19 cellular contexts compared by ENCODE assay signal in genomic region chr2:239724194-239724849, GRCh38.
A peak's percentile ranks its signal among the peaks of the same experiment; 100 is the strongest.
DNase-seq lines count a peak whose midpoint lies in the region; ATAC-seq and TF ChIP-seq lines count a peak whose summit lies in the region.
"Had no signal": no experiment of that assay in that cellular context is flagged by ENCODE, and none has a peak within 500 bp of the region (broad histone marks: within the 10 kb centered on the region; RNA-seq: fewer than 3 reads in every experiment).

No MANE protein-coding gene starts in this region.

- H3K4me3 Mint-ChIP-seq in activated T-cell treated with anti-CD3 and anti-CD28 coated beads, Interleukin-2, amount 50 U/mL, for 24 hours, result no peak overlapping the region
- H3K4me3 Mint-ChIP-seq in activated T-cell treated with anti-CD3 and anti-CD28 coated beads, Interleukin-2, amount 50 U/mL, for 72 hours, result no peak overlapping the region
- H3K4me3 Mint-ChIP-seq: activated CD4-positive, alpha-beta memory T cell treated with anti-CD3 and anti-CD28 coated beads, Interleukin-2, amount 10 ng/mL, durations not matched to agents 7 days and 5 days; activated naive CD4-positive, alpha-beta T cell treated with anti-CD3 and anti-CD28 coated beads, Interleukin-2, amount 50 U/mL, for 24 hours; WTC11 had no signal

- no peak for TF ChIP-seq RAD21 in Ishikawa (IDR thresholded peaks at IDR 0.05; ENCODE audit: low read depth)

- no peaks in the 10 kb centered on the region for H3K27me3 ChIP-seq in spleen (replicated peaks in 1 of 7)
- H3K27me3 ChIP-seq: ascending aorta, neutrophil had no signal

- no peak for TF ChIP-seq POLR2A in spleen (IDR thresholded peaks at IDR 0.05)

- no peaks in the 10 kb centered on the region for H3K36me3 Mint-ChIP-seq in activated T-cell treated with anti-CD3 and anti-CD28 coated beads, Interleukin-2, amount 50 U/mL, for 24 hours (ENCODE audit: low read depth)
- H3K36me3 Mint-ChIP-seq in activated T-cell treated with anti-CD3 and anti-CD28 coated beads, Interleukin-2, amount 50 U/mL, for 72 hours (ENCODE audit: insufficient read depth in 2 of 2), result no peaks in the 10 kb centered on the region
- H3K36me3 Mint-ChIP-seq: activated naive CD4-positive, alpha-beta T cell treated with anti-CD3 and anti-CD28 coated beads, Interleukin-2, amount 50 U/mL, for 24 hours; WTC11 had no signal

- 89 to 92% (median 90%) methylated on average over 15 to 16 of the region's 16 CpGs for WGBS in spleen, 5 donors

- ATAC-seq in activated T-cell treated with anti-CD3 and anti-CD28 coated beads, Interleukin-2, amount 50 U/mL, for 72 hours (replicated peaks in 1 of 2), result no peak
- no peak for ATAC-seq in left lobe of liver
- no peak for ATAC-seq in HG02763 (IDR thresholded peaks at IDR 0.05; ENCODE audit: unreplicated experiment)
- ATAC-seq: A549, K562, SK-N-SH treated with all-trans-retinoic acid at 6 μM for 48 hours, WTC11 had no signal

- no peak overlapping the region for H3K27ac Mint-ChIP-seq in activated T-cell treated with anti-CD3 and anti-CD28 coated beads, Interleukin-2, amount 50 U/mL, for 24 hours
- H3K27ac Mint-ChIP-seq in activated T-cell treated with anti-CD3 and anti-CD28 coated beads, Interleukin-2, amount 50 U/mL, for 72 hours, result no peak overlapping the region
- H3K27ac Mint-ChIP-seq: activated CD4-positive, alpha-beta memory T cell treated with anti-CD3 and anti-CD28 coated beads, Interleukin-2, amount 10 ng/mL, durations not matched to agents 7 days and 5 days; activated naive CD4-positive, alpha-beta T cell treated with anti-CD3 and anti-CD28 coated beads, Interleukin-2, amount 50 U/mL, for 24 hours had no signal

- no peaks in the 10 kb centered on the region for H3K36me3 ChIP-seq in spleen
- H3K36me3 ChIP-seq: ascending aorta, neutrophil had no signal

- H3K9me3 ChIP-seq in spleen, result no peaks in the 10 kb centered on the region
- H3K9me3 ChIP-seq: ascending aorta, Caco-2, neutrophil had no signal

- H3K4me3 ChIP-seq in spleen, result no peak overlapping the region
- H3K4me3 ChIP-seq: A549, ascending aorta, K562 had no signal

- TF ChIP-seq EP300 in Ishikawa (IDR thresholded peaks at IDR 0.05; ENCODE audit: borderline replicate concordance), result 0 out of 2 replicates have a peak, but pooled peaks have one; percentile 57

- intact Hi-C loops in spleen (cut with DNase I; ENCODE audit: low total_unique reads), result no loop called here

- H3K4me1 ChIP-seq in spleen, result peaks cover 0 to 13% (median 0%) of the 10 kb centered on the region in 6 donors
- H3K4me1 ChIP-seq: A549, Caco-2 had no signal

- no peaks in the 10 kb centered on the region for H3K27me3 Mint-ChIP-seq in activated T-cell treated with anti-CD3 and anti-CD28 coated beads, Interleukin-2, amount 50 U/mL, for 24 hours
- H3K27me3 Mint-ChIP-seq in activated T-cell treated with anti-CD3 and anti-CD28 coated beads, Interleukin-2, amount 50 U/mL, for 72 hours (ENCODE audit: low read depth), result no peaks in the 10 kb centered on the region
- H3K27me3 Mint-ChIP-seq: activated CD4-positive, alpha-beta memory T cell treated with anti-CD3 and anti-CD28 coated beads, Interleukin-2, amount 10 ng/mL, durations not matched to agents 7 days and 5 days; activated naive CD4-positive, alpha-beta T cell treated with anti-CD3 and anti-CD28 coated beads, Interleukin-2, amount 50 U/mL, for 24 hours had no signal

- H3K27ac ChIP-seq in spleen, result no peak overlapping the region
- H3K27ac ChIP-seq: A549, ascending aorta, neutrophil had no signal

- no peaks in the 10 kb centered on the region for H3K9me3 Mint-ChIP-seq in activated T-cell treated with anti-CD3 and anti-CD28 coated beads, Interleukin-2, amount 50 U/mL, for 24 hours
- H3K9me3 Mint-ChIP-seq in activated T-cell treated with anti-CD3 and anti-CD28 coated beads, Interleukin-2, amount 50 U/mL, for 72 hours, result no peaks in the 10 kb centered on the region
- H3K9me3 Mint-ChIP-seq: activated naive CD4-positive, alpha-beta T cell treated with anti-CD3 and anti-CD28 coated beads, Interleukin-2, amount 50 U/mL, for 24 hours had no signal

- H3K4me1 Mint-ChIP-seq in activated T-cell treated with anti-CD3 and anti-CD28 coated beads, Interleukin-2, amount 50 U/mL, for 24 hours (ENCODE audit: low read depth), result no peaks in the 10 kb centered on the region
- H3K4me1 Mint-ChIP-seq in activated T-cell treated with anti-CD3 and anti-CD28 coated beads, Interleukin-2, amount 50 U/mL, for 72 hours (ENCODE audit: low read depth), result no peaks in the 10 kb centered on the region
- H3K4me1 Mint-ChIP-seq: activated CD4-positive, alpha-beta memory T cell treated with anti-CD3 and anti-CD28 coated beads, Interleukin-2, amount 10 ng/mL, durations not matched to agents 7 days and 5 days; activated naive CD4-positive, alpha-beta T cell treated with anti-CD3 and anti-CD28 coated beads, Interleukin-2, amount 50 U/mL, for 24 hours; WTC11 had no signal

- DNase-seq in activated T-cell treated with anti-CD3 and anti-CD28 coated beads, Interleukin-2, amount 50 U/mL, for 24 hours, result peak; percentile 14
- no peak for DNase-seq in activated T-cell treated with anti-CD3 and anti-CD28 coated beads, Interleukin-2, amount 50 U/mL, for 72 hours
- DNase-seq in left lobe of liver (ENCODE audit: low spot score) (peak; percentile 31), spleen (peak; percentile 50), Kasumi-1 (lab: John Stamatoyannopoulos, UW) (no peak), NCI-H526 treated with DMSO at 0.1 percent for 48 hours (lab: John Stamatoyannopoulos, UW) (no peak)
- DNase-seq: activated CD4-positive, alpha-beta memory T cell treated with anti-CD3 and anti-CD28 coated beads, Interleukin-2, amount 10 ng/mL, durations not matched to agents 7 days and 5 days; NCI-H1930; NCI-H510A had no signal

- TF ChIP-seq CTCF in spleen (IDR thresholded peaks at IDR 0.05 in 8 of 11, conservative IDR thresholded peaks at IDR 0.05 in 3 of 11), result no peak

TF ChIP-seq in Ishikawa, 13 proteins besides CTCF, POLR2A, EP300 and RAD21:
- TF ChIP-seq TCF12 (IDR thresholded peaks at IDR 0.05; ENCODE audit: low read depth), result peak; percentile 86
- TF ChIP-seq FOXM1 (IDR thresholded peaks at IDR 0.05; ENCODE audit: borderline replicate concordance, low read depth), result no peak
- peak; percentile 57 for TF ChIP-seq NFIC (IDR thresholded peaks at IDR 0.05)

Comparison
In these comparisons a context has a peak if more than half of its experiments do, and no peak if none do; other contexts are left out.
1. DNase-seq: peak in activated T-cell treated with anti-CD3 and anti-CD28 coated beads, Interleukin-2, amount 50 U/mL, for 24 hours (single experiment), left lobe of liver (single experiment) and spleen (single experiment); none in activated T-cell treated with anti-CD3 and anti-CD28 coated beads, Interleukin-2, amount 50 U/mL, for 72 hours (0 of 2), Kasumi-1 (0 of 2) and NCI-H526 treated with DMSO at 0.1 percent for 48 hours (single experiment).